In the genomic region with DNA sequence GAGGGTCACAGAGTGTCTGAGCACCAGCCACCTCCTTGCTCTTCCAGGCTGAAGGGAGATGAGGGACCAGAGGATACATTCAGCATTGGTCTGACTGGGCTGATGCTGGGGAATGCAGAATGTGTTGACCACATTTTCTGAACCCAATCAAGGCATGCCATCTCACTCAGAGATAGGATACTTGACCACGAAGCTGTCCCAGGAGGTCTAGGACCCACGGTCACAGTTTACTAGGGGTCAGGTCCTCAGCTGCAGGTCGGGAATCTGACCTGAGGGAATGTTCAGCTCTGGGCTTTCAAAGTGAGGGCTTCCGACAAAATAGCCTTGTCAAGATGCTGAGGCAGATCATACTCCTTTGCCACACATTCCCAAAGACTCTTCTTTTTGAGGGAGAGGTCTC, we compare ENCODE assay signal across 23 cellular contexts. TPM values are rescaled to one million over a fixed set of nuclear protein-coding genes. Genes with fewer than 3 reads are reported as not detected.
"Had no signal": no experiment of that assay in that cellular context is flagged by ENCODE, and none has a peak within 500 bp of the region (broad histone marks: within the 10 kb centered on the region; RNA-seq: fewer than 3 reads in every experiment).

No MANE protein-coding gene starts in this region.

- H3K9me3 ChIP-seq: MG63 had no signal

- DNase-seq: Karpas-422, KG1, MG63, NCI-H1092, NCI-H1105 treated with DMSO at 0.1 percent for 48 hours, NCI-H1417 treated with DMSO at 0.1 percent for 48 hours, NCI-H146, NCI-H1694 treated with DMSO at 0.1 percent for 48 hours, NCI-H2029, NCI-H2081 treated with DMSO at 0.1 percent for 48 hours, NCI-H2171, NCI-H226, NCI-H446, NCI-H510A, NCI-H524 treated with DMSO at 0.1 percent for 48 hours, NCI-H69, NCI-H774, Right ventricle myocardium superior, T-helper 1 cell had no signal

- H3K27me3 ChIP-seq: MG63 had no signal

- ATAC-seq: SK-N-SH treated with all-trans-retinoic acid at 6 μM for 48 hours had no signal

- H3K36me3 ChIP-seq: MG63 had no signal

- H3K4me3 ChIP-seq: MG63 had no signal

RNA-seq across cellular contexts. Expression of gene PLA2G4E, which starts 19.6 kb away (rescaled TPM):
- total RNA-seq: HT-29, Right ventricle myocardium superior, RPMI7951, SK-MEL-5 had no signal
